Comparison of ENCODE assay signal across 2 cellular contexts in the genomic region with DNA sequence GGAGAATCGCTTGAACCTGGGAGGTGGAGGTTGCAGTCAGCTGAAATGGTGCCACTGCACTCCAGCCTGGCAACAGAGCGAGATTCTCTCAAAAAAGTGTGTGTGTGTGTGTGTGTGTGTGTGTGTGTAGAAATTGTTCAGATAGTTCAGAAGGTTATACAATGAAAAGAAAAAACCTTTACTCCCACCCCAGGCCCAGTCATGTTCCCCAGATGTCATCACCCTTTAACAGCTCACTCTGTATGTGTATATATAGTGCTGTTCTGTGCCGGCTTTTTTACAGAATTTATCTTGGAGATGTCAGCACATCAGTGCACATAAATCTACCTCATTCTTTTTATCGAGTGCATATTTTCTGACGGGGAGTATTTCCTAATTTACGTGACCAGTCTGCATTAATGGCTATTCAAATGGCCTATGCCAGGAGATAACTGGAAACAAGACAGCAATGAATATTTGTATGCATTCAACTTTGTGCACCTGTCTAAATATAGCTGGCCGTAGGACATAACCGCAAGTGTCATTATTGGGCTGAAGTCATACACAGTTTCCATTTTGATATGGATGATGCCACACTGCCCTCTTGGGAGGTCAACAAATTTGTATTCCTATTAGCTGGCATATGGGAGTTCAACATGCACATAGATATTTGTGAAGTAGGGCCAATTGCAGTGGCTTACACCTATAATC.
TF ChIP-seq lines count a peak whose summit lies in the region.

No MANE protein-coding gene starts in this region.

TF ChIP-seq in K562, 482 proteins besides CTCF, POLR2A, EP300 and RAD21:
- TF ChIP-seq ZNF449 (CRISPR knock-in tag; IDR thresholded peaks at IDR 0.05) (no peak), NR3C1 (CRISPR knock-in tag; IDR thresholded peaks at IDR 0.05) (no peak), ZNF347 (CRISPR knock-in tag; IDR thresholded peaks at IDR 0.05; ENCODE audit: low read depth) (no peak), PBX2 (CRISPR knock-in tag; IDR thresholded peaks at IDR 0.05; ENCODE audit: low read depth) (no peak), PBX2 (tag; conservative IDR thresholded peaks at IDR 0.05; ENCODE audit: low read depth) (0 out of 2 replicates have a peak, but pooled peaks have one; percentile 19), ZBTB33 (CRISPR knock-in tag; IDR thresholded peaks at IDR 0.05) (no peak)
- TF ChIP-seq, protein P1, sequence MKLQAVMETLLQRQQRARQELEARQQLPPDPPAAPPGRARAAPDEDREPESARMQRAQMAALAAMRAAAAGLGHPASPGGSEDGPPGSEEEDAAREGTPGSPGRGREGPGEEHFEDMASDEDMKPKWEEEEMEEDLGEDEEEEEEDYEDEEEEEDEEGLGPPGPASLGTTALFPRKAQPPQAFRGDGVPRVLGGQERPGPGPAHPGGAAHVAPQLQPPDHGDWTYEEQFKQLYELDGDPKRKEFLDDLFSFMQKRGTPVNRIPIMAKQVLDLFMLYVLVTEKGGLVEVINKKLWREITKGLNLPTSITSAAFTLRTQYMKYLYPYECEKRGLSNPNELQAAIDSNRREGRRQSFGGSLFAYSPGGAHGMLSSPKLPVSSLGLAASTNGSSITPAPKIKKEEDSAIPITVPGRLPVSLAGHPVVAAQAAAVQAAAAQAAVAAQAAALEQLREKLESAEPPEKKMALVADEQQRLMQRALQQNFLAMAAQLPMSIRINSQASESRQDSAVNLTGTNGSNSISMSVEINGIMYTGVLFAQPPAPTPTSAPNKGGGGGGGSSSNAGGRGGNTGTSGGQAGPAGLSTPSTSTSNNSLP (IDR thresholded peaks at IDR 0.05; ENCODE audit: borderline replicate concordance, low read depth, low read length): no peak

TF ChIP-seq in GM23338, 12 proteins besides CTCF, POLR2A, EP300 and RAD21:
- TF ChIP-seq REST (IDR thresholded peaks at IDR 0.05; ENCODE audit: unreplicated experiment) (no peak), NANOG (IDR thresholded peaks at IDR 0.05; ENCODE audit: borderline replicate concordance) (no peak), ZNF331 (CRISPR knock-in tag; IDR thresholded peaks at IDR 0.05; ENCODE audit: low read depth) (no peak), POLR2AphosphoS5 (IDR thresholded peaks at IDR 0.05; ENCODE audit: low read depth) (no peak), STAT1 (IDR thresholded peaks at IDR 0.05; ENCODE audit: unreplicated experiment) (no peak), ZNF114 (CRISPR knock-in tag; IDR thresholded peaks at IDR 0.05) (no peak), CREB1 (CRISPR knock-in tag; IDR thresholded peaks at IDR 0.05; ENCODE audit: low read depth) (no peak), EZH2 (IDR thresholded peaks at IDR 0.05; ENCODE audit: low read depth, unreplicated experiment) (no peak), JUNB (IDR thresholded peaks at IDR 0.05; ENCODE audit: unreplicated experiment) (no peak), EZH2phosphoT487 (IDR thresholded peaks at IDR 0.05; ENCODE audit: unreplicated experiment) (no peak)
- TF ChIP-seq, protein P2, sequence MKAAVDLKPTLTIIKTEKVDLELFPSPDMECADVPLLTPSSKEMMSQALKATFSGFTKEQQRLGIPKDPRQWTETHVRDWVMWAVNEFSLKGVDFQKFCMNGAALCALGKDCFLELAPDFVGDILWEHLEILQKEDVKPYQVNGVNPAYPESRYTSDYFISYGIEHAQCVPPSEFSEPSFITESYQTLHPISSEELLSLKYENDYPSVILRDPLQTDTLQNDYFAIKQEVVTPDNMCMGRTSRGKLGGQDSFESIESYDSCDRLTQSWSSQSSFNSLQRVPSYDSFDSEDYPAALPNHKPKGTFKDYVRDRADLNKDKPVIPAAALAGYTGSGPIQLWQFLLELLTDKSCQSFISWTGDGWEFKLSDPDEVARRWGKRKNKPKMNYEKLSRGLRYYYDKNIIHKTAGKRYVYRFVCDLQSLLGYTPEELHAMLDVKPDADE (IDR thresholded peaks at IDR 0.05): no peak
- TF ChIP-seq, protein P3, sequence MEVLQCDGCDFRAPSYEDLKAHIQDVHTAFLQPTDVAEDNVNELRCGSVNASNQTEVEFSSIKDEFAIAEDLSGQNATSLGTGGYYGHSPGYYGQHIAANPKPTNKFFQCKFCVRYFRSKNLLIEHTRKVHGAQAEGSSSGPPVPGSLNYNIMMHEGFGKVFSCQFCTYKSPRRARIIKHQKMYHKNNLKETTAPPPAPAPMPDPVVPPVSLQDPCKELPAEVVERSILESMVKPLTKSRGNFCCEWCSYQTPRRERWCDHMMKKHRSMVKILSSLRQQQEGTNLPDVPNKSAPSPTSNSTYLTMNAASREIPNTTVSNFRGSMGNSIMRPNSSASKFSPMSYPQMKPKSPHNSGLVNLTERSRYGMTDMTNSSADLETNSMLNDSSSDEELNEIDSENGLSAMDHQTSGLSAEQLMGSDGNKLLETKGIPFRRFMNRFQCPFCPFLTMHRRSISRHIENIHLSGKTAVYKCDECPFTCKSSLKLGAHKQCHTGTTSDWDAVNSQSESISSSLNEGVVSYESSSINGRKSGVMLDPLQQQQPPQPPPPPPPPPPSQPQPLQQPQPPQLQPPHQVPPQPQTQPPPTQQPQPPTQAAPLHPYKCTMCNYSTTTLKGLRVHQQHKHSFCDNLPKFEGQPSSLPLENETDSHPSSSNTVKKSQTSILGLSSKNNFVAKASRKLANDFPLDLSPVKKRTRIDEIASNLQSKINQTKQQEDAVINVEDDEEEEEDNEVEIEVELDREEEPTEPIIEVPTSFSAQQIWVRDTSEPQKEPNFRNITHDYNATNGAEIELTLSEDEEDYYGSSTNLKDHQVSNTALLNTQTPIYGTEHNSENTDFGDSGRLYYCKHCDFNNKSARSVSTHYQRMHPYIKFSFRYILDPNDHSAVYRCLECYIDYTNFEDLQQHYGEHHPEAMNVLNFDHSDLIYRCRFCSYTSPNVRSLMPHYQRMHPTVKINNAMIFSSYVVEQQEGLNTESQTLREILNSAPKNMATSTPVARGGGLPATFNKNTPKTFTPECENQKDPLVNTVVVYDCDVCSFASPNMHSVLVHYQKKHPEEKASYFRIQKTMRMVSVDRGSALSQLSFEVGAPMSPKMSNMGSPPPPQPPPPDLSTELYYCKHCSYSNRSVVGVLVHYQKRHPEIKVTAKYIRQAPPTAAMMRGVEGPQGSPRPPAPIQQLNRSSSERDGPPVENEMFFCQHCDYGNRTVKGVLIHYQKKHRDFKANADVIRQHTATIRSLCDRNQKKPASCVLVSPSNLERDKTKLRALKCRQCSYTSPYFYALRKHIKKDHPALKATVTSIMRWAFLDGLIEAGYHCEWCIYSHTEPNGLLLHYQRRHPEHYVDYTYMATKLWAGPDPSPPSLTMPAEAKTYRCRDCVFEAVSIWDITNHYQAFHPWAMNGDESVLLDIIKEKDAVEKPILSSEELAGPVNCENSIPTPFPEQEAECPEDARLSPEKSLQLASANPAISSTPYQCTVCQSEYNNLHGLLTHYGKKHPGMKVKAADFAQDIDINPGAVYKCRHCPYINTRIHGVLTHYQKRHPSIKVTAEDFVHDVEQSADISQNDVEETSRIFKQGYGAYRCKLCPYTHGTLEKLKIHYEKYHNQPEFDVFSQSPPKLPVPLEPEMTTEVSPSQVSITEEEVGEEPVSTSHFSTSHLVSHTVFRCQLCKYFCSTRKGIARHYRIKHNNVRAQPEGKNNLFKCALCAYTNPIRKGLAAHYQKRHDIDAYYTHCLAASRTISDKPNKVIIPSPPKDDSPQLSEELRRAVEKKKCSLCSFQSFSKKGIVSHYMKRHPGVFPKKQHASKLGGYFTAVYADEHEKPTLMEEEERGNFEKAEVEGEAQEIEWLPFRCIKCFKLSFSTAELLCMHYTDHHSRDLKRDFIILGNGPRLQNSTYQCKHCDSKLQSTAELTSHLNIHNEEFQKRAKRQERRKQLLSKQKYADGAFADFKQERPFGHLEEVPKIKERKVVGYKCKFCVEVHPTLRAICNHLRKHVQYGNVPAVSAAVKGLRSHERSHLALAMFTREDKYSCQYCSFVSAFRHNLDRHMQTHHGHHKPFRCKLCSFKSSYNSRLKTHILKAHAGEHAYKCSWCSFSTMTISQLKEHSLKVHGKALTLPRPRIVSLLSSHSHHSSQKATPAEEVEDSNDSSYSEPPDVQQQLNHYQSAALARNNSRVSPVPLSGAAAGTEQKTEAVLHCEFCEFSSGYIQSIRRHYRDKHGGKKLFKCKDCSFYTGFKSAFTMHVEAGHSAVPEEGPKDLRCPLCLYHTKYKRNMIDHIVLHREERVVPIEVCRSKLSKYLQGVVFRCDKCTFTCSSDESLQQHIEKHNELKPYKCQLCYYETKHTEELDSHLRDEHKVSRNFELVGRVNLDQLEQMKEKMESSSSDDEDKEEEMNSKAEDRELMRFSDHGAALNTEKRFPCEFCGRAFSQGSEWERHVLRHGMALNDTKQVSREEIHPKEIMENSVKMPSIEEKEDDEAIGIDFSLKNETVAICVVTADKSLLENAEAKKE (CRISPR knock-in tag; IDR thresholded peaks at IDR 0.05): no peak
